ENCODE assay signal across 8 cellular contexts in the genomic region with DNA sequence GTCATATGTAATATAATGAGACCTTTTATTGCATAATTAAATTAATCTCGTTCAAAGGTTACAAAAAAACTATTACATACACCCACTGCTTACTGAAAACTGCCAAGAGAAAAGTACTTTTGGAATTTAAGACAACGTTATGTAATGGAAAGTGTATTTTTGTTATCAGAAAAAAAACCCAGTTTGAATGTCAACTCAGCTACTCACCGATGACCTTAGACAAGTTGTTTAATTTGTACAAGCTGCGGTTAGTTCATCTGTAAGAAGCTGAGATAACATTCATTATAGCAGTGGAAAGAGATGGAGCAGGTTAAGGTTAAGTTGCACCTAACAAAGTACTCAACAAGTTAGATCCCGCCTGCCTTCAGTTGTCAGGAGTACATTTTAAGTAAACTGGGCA. TPM values are rescaled to one million over a fixed set of nuclear protein-coding genes. Genes with fewer than 3 reads are reported as not detected.
DNase-seq lines count a peak whose midpoint lies in the region; ATAC-seq and TF ChIP-seq lines count a peak whose summit lies in the region.

No MANE protein-coding gene starts in this region.

- H3K27ac Mint-ChIP-seq in T-helper 2 cell treated with Interferon-gamma antibody and Interleukin-4, amounts not matched to agents 5 μg/mL and 100 μg/mL, for 36 hours: peak overlapping the region; percentile 99

- H3K27ac ChIP-seq in adrenal gland (peak overlapping the region in 3 of 5 donors; percentile 53 to 86 (median 85)), thoracic aorta (no peak overlapping the region)

- H3K4me1 ChIP-seq in adrenal gland (replicated peaks in 1 of 2) (peaks cover 20 to 47% of the 10 kb centered on the region in 2 donors), thoracic aorta (ENCODE audit: control insufficient read depth in 1 of 2, low read depth in 2 of 2) (peaks cover 24 to 55% of the 10 kb centered on the region in 2 donors)

- TF ChIP-seq CTCF in adrenal gland (IDR thresholded peaks at IDR 0.05): no peak
- no peak for TF ChIP-seq CTCF in thoracic aorta (IDR thresholded peaks at IDR 0.05)

- DNase-seq in T-helper 2 cell treated with Interferon-gamma antibody and Interleukin-4, amounts not matched to agents 5 μg/mL and 100 μg/mL, for 36 hours (ENCODE audit: low spot score): no peak
- DNase-seq in T-helper 2 cell (no peak), adrenal gland (no peak), left lobe of liver (ENCODE audit: low spot score) (no peak), thoracic aorta (ENCODE audit: low spot score) (no peak), left colon (no peak), NCI-H2171 (lab: John Stamatoyannopoulos, UW) (no peak)

- H3K36me3 ChIP-seq in adrenal gland (replicated peaks in 1 of 2) (peaks cover 0 to 23% of the 10 kb centered on the region in 2 donors), thoracic aorta (peaks cover 11% of the 10 kb centered on the region)

- H3K4me3 ChIP-seq in adrenal gland (peak overlapping the region in 2 of 4 donors; percentile 75 to 86), thoracic aorta (peak overlapping the region; percentile 92)

- H3K9me3 ChIP-seq in adrenal gland (replicated peaks in 1 of 3) (no peaks in the 10 kb centered on the region), thoracic aorta (no peaks in the 10 kb centered on the region)

- H3K4me1 Mint-ChIP-seq in T-helper 2 cell treated with Interferon-gamma antibody and Interleukin-4, amounts not matched to agents 5 μg/mL and 100 μg/mL, for 36 hours (ENCODE audit: low read depth): peaks cover 48% of the 10 kb centered on the region

- TF ChIP-seq POLR2A in adrenal gland (IDR thresholded peaks at IDR 0.05): peak in 1 of 2 donors; percentile 34

- H3K9me3 Mint-ChIP-seq in T-helper 2 cell treated with Interferon-gamma antibody and Interleukin-4, amounts not matched to agents 5 μg/mL and 100 μg/mL, for 36 hours: no peaks in the 10 kb centered on the region

- intact Hi-C loops in adrenal gland (cut with DNase I) (no loop called here), left colon (cut with DNase I, micrococcal nuclease) (no loop called here)

- peak overlapping the region; percentile 96 for H3K4me3 Mint-ChIP-seq in T-helper 2 cell treated with Interferon-gamma antibody and Interleukin-4, amounts not matched to agents 5 μg/mL and 100 μg/mL, for 36 hours

- H3K36me3 Mint-ChIP-seq in T-helper 2 cell treated with Interferon-gamma antibody and Interleukin-4, amounts not matched to agents 5 μg/mL and 100 μg/mL, for 36 hours (ENCODE audit: low read depth): peaks cover 37% of the 10 kb centered on the region

- no peaks in the 10 kb centered on the region for H3K27me3 Mint-ChIP-seq in T-helper 2 cell treated with Interferon-gamma antibody and Interleukin-4, amounts not matched to agents 5 μg/mL and 100 μg/mL, for 36 hours (ENCODE audit: low read depth)

- H3K27me3 ChIP-seq in adrenal gland (no peaks in the 10 kb centered on the region), thoracic aorta (replicated peaks; ENCODE audit: insufficient read depth) (no peaks in the 10 kb centered on the region)

- WGBS in adrenal gland, 4 donors: 10 to 12% (median 11%) methylated on average over 5 of the region's 5 CpGs

- ATAC-seq in left lobe of liver (peak; percentile 21), thoracic aorta (ENCODE audit: insufficient number of reproducible peaks, low FRiP score, low read depth) (no peak), left colon (no peak), GM18517 (IDR thresholded peaks at IDR 0.05; ENCODE audit: unreplicated experiment) (no peak)

RNA-seq across cellular contexts. Expression of gene PSMA2, which starts 1.1 kb away (rescaled TPM):
- 100 to 1,000 TPM in 1 of 8 donors, 10 to 100 TPM in 7; 53.9 to 119 (median 84.6) TPM for total RNA-seq in adrenal gland
- polyA plus RNA-seq in adrenal gland: 100 to 1,000 TPM in 1 of 3 donors, 10 to 100 TPM in 2; 61.6 to 123 (median 62.6) TPM
- total RNA-seq in left lobe of liver: 59.7 TPM
- 10 to 100 TPM; 30.2 to 53.6 TPM for total RNA-seq in thoracic aorta
- total RNA-seq in left colon: 10 to 100 TPM; 55.5 to 73.0 TPM

RNA-seq across cellular contexts. Expression of gene MRPL32, which starts 1.3 kb away (rescaled TPM):
- total RNA-seq in adrenal gland (10 to 100 TPM; 56.9 to 84.5 (median 71.2) TPM), left lobe of liver (36.4 TPM), thoracic aorta (10 to 100 TPM; 38.3 to 54.8 TPM), left colon (10 to 100 TPM; 40.1 to 43.3 TPM)
- 100 to 1,000 TPM in 2 of 3 donors, 10 to 100 TPM in 1; 73.1 to 174 (median 126) TPM for polyA plus RNA-seq in adrenal gland

RNA-seq across cellular contexts. Expression of gene C7orf25, which starts 19.0 kb away (rescaled TPM):
- 10 to 100 TPM in 1 of 8 donors, 1 to 10 TPM in 7; 3.8 to 10.4 (median 8.0) TPM for total RNA-seq in adrenal gland
- 1 to 10 TPM; 2.6 to 8.3 (median 4.6) TPM for polyA plus RNA-seq in adrenal gland
- total RNA-seq in left lobe of liver: 3.6 TPM
- total RNA-seq in thoracic aorta: 10 to 100 TPM; 17.1 to 18.1 TPM
- 1 to 10 TPM; 2.7 to 6.0 TPM for total RNA-seq in left colon

Comparison
In these comparisons a context has a peak if more than half of its experiments do, and no peak if none do; other contexts are left out.
1. H3K27ac ChIP-seq: peak in adrenal gland (3 of 5); none in thoracic aorta (0 of 2).